ENCODE assay signal across 1 cellular context in genomic region chr1:12600880-12601633, GRCh38.
TF ChIP-seq lines count a peak whose summit lies in the region.

No MANE protein-coding gene starts in this region.

TF ChIP-seq in IMR-90, 13 proteins besides CTCF, POLR2A, EP300 and RAD21:
- no peak for TF ChIP-seq BHLHE40 (IDR thresholded peaks at IDR 0.05; ENCODE audit: low read depth, low read length)
- TF ChIP-seq SMC3 (IDR thresholded peaks at IDR 0.05; ENCODE audit: low read depth, low read length): no peak
- TF ChIP-seq MAFK (IDR thresholded peaks at IDR 0.05; ENCODE audit: low read depth, low read length): no peak
- TF ChIP-seq MXI1 (IDR thresholded peaks at IDR 0.05; ENCODE audit: borderline replicate concordance, low read depth, low read length): no peak
- no peak for TF ChIP-seq NFE2L2 (IDR thresholded peaks at IDR 0.05; ENCODE audit: low read depth, low read length)
- TF ChIP-seq RCOR1 (IDR thresholded peaks at IDR 0.05; ENCODE audit: insufficient replicate concordance, low read length): no peak
- TF ChIP-seq ELK1 (IDR thresholded peaks at IDR 0.05; ENCODE audit: borderline replicate concordance, low read depth, low read length): no peak
- TF ChIP-seq CHD1 (IDR thresholded peaks at IDR 0.05; ENCODE audit: low read depth, low read length): no peak
- TF ChIP-seq USF2 (IDR thresholded peaks at IDR 0.05; ENCODE audit: low read depth, low read length): no peak
- no peak for TF ChIP-seq CEBPB (IDR thresholded peaks at IDR 0.05; ENCODE audit: low read depth, low read length)
- no peak for TF ChIP-seq MAZ (IDR thresholded peaks at IDR 0.05; ENCODE audit: borderline replicate concordance, low read depth, low read length)
- TF ChIP-seq RFX5 (IDR thresholded peaks at IDR 0.05; ENCODE audit: low read depth, low read length): no peak
- no peak for TF ChIP-seq FOS (IDR thresholded peaks at IDR 0.05; ENCODE audit: low read depth, low read length)
